1 cellular context compared by ENCODE assay signal in genomic region chr5:3337812-3338541, GRCh38.
TF ChIP-seq lines count a peak whose summit lies in the region.

No MANE protein-coding gene starts in this region.

TF ChIP-seq in H1, 55 proteins besides CTCF, POLR2A, EP300 and RAD21 (continued from another document):
- no peak for TF ChIP-seq ATF2 (IDR thresholded peaks at IDR 0.05; ENCODE audit: low read length)
- TF ChIP-seq RXRA (IDR thresholded peaks at IDR 0.05; ENCODE audit: insufficient read depth, low read depth, low read length): no peak
- TF ChIP-seq FOSL1 (IDR thresholded peaks at IDR 0.05; ENCODE audit: insufficient read depth, low read depth, low read length): no peak
- no peak for TF ChIP-seq SIX5 (IDR thresholded peaks at IDR 0.05; ENCODE audit: low read depth, low read length)
- no peak for TF ChIP-seq POU5F1 (IDR thresholded peaks at IDR 0.05; ENCODE audit: low read depth, low read length)
TF ChIP-seq in H1: peak in this region for 0.
